Comparison of ENCODE assay signal across 8 cellular contexts in the genomic region with DNA sequence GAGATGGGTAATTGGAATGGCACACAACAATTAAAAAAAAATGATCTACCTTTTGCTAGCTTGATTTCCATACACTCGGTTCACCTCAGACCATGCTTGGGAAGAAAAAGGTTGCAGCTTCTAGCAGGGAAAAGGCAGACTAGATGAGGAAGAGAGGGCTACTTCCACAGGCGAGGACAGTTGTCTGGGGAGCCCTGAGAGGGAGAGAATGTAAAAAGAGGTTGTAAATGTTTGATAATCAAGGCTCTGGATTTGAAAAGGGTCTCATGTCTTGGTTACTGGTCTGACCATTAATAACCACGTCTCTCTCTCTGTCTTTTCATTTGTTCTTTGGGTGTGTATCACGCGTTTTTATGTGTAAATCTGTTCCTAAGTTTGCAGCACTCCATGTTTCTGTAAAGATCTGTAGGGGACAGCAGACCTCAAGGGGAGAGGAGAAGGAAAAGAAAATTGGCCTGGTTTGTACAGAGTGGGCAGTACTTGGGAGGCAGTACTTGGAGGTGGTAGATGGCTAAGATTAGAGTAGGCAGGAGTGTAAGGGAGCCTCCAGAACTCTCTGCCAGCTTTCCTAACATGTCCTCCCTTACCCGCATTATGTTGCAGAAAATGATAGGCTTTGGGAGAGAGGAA. TPM values are rescaled to one million over a fixed set of nuclear protein-coding genes. Genes with fewer than 3 reads are reported as not detected.
DNase-seq lines count a peak whose midpoint lies in the region; ATAC-seq, FAIRE-seq and TF ChIP-seq lines count a peak whose summit lies in the region.

No MANE protein-coding gene starts in this region.

- H3K36me3 ChIP-seq in KMS-11 (ENCODE audit: insufficient read depth) (no peaks in the 10 kb centered on the region), body of pancreas (replicated peaks in 1 of 2; ENCODE audit: insufficient read depth in 1 of 2, low read depth in 2 of 2) (no peaks in the 10 kb centered on the region), stomach (peaks cover 0 to 15% (median 0%) of the 10 kb centered on the region in 4 donors)

- no peak for FAIRE-seq in frontal cortex (lab: Jason Lieb, UNC)

- no peak for TF ChIP-seq EP300 in stomach (IDR thresholded peaks at IDR 0.05)

- DNase-seq in CD1c-positive myeloid dendritic cell (ENCODE audit: extremely low spot score) (peak; percentile 1), body of pancreas (no peak), kidney tubule cell (ENCODE audit: low spot score) (peak; percentile 8), stomach (no peak), frontal cortex (ENCODE audit: low spot score in 2 of 2) (no peak)
- DNase-seq in stimulated activated CD4-positive, alpha-beta T cell treated with anti-CD3 and anti-CD28 coated beads, Interleukin-2, amount 100 ng/mL, for 48 hours, result no peak

- 2 to 5% methylated on average over 6 of the region's 6 CpGs for WGBS in body of pancreas, 2 donors
- WGBS in stomach, 5 donors, result 2 to 34% (median 5%) methylated on average over 6 of the region's 6 CpGs

- H4K20me1 ChIP-seq in KMS-11 (ENCODE audit: insufficient read depth), result no peaks in the 10 kb centered on the region

- H3K4me3 ChIP-seq in KMS-11 (IDR thresholded peaks at IDR 0.05; ENCODE audit: insufficient read depth, low read depth, low read length), result no peak overlapping the region
- peak overlapping the region; percentile 11 to 35 for H3K4me3 ChIP-seq in body of pancreas
- H3K4me3 ChIP-seq in stomach, result peak overlapping the region; percentile 55 to 62 (median 60)

- ATAC-seq in GM21381 (IDR thresholded peaks at IDR 0.05; ENCODE audit: unreplicated experiment) (peak; percentile 11), body of pancreas (peak; percentile 2)

- H3K79me2 ChIP-seq in KMS-11 (ENCODE audit: insufficient read depth, low read depth), result no peaks in the 10 kb centered on the region

- TF ChIP-seq CTCF in KMS-11 (conservative IDR thresholded peaks at IDR 0.05; ENCODE audit: low read depth, low read length) (no peak), body of pancreas (IDR thresholded peaks at IDR 0.05) (no peak), stomach (IDR thresholded peaks at IDR 0.05) (no peak)

- H3K4me1 ChIP-seq in KMS-11 (ENCODE audit: low read depth, poor library complexity, severe bottlenecking) (no peaks in the 10 kb centered on the region), body of pancreas (peaks cover 15% of the 10 kb centered on the region), stomach (peaks cover 0 to 12% (median 5%) of the 10 kb centered on the region in 4 donors)

- H2AFZ ChIP-seq in KMS-11 (ENCODE audit: low read depth), result peak overlapping the region; percentile 64; the same call in 1 of the 2 replicates

- intact Hi-C loops in body of pancreas (cut with DNase I), result no loop called here
- intact Hi-C loops in stomach (cut with DNase I; ENCODE audit: low total_unique reads), result no loop called here

- H3K27me3 ChIP-seq in KMS-11 (ENCODE audit: insufficient read depth, low read depth) (no peaks in the 10 kb centered on the region), body of pancreas (no peaks in the 10 kb centered on the region), stomach (no peaks in the 10 kb centered on the region)

- no peak overlapping the region; the same call in 1 of the 2 replicates for H3K27ac ChIP-seq in KMS-11
- H3K27ac ChIP-seq in body of pancreas, result peak overlapping the region; percentile 68 to 87 (median 81)
- peak overlapping the region in 4 of 5 donors; percentile 78 to 84 (median 82) for H3K27ac ChIP-seq in stomach

- TF ChIP-seq POLR2A in body of pancreas (IDR thresholded peaks at IDR 0.05) (no peak), stomach (IDR thresholded peaks at IDR 0.05) (no peak)

- no peaks in the 10 kb centered on the region for H3K9me3 ChIP-seq in body of pancreas
- no peaks in the 10 kb centered on the region for H3K9me3 ChIP-seq in stomach

- H3K4me2 ChIP-seq in KMS-11, result peak overlapping the region; percentile 39

- H3K9ac ChIP-seq in KMS-11, result peak overlapping the region; percentile 57; the same call in 1 of the 2 replicates

RNA-seq across cellular contexts. Expression of a gene that starts 0.8 kb away (rescaled TPM):
- total RNA-seq in body of pancreas (1 to 10 TPM; 4.6 to 8.8 TPM), stomach (10 to 100 TPM in 1 of 5 donors, 1 to 10 TPM in 4; 2.2 to 37.1 (median 3.5) TPM), frontal cortex (42.8 TPM)
- polyA plus RNA-seq in stomach, result 1 to 10 TPM; 5.0 to 7.0 (median 5.1) TPM

RNA-seq across cellular contexts. Expression of a gene that starts 51.2 kb away (rescaled TPM):
- total RNA-seq in body of pancreas (1 to 10 TPM; 4.3 to 9.1 TPM), stomach (10 to 100 TPM in 3 of 5 donors, 1 to 10 TPM in 2; 1.7 to 24.0 (median 10.3) TPM), frontal cortex (31.0 TPM)
- 1 to 10 TPM; 1.4 to 3.4 (median 2.4) TPM for polyA plus RNA-seq in stomach

Comparison
In these comparisons a context has a peak if more than half of its experiments do, and no peak if none do; other contexts are left out.
1. DNase-seq: peak in CD1c-positive myeloid dendritic cell (single experiment) and kidney tubule cell (single experiment); none in body of pancreas (0 of 4), stomach (single experiment), stimulated activated CD4-positive, alpha-beta T cell treated with anti-CD3 and anti-CD28 coated beads, Interleukin-2, amount 100 ng/mL, for 48 hours (0 of 2) and frontal cortex (0 of 2).